In the genomic region with DNA sequence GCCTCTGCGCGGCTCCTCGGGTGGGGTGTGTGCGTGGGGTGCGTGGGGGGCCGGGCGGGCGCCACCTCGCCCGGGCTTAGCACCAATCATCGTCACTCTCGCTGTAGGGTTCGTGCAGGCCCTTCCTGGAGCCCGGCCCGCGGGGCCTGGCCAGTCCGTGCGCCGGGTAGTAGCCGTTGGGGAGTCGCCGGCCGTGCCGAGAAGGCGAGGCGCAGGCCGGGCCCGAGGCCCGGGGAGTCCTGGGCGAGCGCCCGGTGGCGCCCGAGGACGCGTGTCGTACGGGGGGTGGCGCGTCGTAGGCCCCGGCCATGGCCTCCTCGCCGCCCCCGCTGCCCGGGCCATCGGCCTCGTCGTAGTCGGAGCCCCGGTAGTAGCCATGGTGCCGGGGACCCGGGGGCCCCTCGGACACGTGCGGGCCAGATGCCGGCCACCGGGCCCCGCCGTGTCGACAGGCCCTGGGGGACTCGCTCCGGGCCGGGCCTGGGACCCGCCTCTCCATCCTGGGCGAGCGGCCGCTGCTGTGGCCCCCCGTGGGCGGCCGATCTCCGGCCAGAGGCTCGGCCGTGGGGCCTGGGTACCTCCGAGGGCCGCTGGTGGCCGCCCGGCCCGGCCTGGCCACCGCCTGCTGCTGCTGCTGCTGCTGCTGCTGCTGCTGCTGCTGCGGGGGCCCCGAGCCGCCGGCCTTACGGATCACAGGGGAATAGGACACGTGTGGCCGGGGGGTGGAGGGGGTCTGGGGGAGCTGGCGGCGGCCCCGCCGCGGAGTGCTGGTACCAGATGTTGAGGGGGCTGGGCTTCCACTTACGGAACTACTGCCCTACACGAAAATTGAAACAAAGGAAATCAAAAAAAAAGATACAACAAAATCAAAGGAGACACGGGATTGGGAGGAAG, we compare ENCODE assay signal across 8 cellular contexts. TPM values are rescaled to one million over a fixed set of nuclear protein-coding genes. Genes with fewer than 3 reads are reported as not detected.
DNase-seq lines count a peak whose midpoint lies in the region; ATAC-seq and TF ChIP-seq lines count a peak whose summit lies in the region.

No MANE protein-coding gene starts in this region.

- ATAC-seq in activated CD8-positive, alpha-beta T cell treated with anti-CD3 and anti-CD28 coated beads, Interleukin-2, amount 10 ng/mL, durations not matched to agents 7 days and 5 days = peak; percentile 13
- ATAC-seq in stimulated activated naive CD8-positive, alpha-beta T cell treated with anti-CD3 and anti-CD28 coated beads, Interleukin-15, amount 100 ng/mL, for 72 hours = peak; percentile 46
- ATAC-seq in GM19395 (IDR thresholded peaks at IDR 0.05; ENCODE audit: unreplicated experiment) = no peak

- DNase-seq in H7 (peak; percentile 79), left ventricle myocardium inferior (peak; percentile 47), endothelial cell (ENCODE audit: low spot score) (no peak), NCI-H146 (lab: John Stamatoyannopoulos, UW) (no peak), RPMI8226 (no peak)
- peak; percentile 35 for DNase-seq in activated CD8-positive, alpha-beta T cell treated with anti-CD3 and anti-CD28 coated beads, Interleukin-2, amount 10 ng/mL, durations not matched to agents 7 days and 5 days
- DNase-seq in stimulated activated naive CD8-positive, alpha-beta T cell treated with anti-CD3 and anti-CD28 coated beads, Interleukin-15, amount 100 ng/mL, for 72 hours = no peak

- POLR2A ChIA-PET in activated CD8-positive, alpha-beta T cell treated with anti-CD3 and anti-CD28 coated beads, Interleukin-2, amount 10 ng/mL, durations not matched to agents 7 days and 5 days (lab: Charles Lee) = interaction anchor here (0.7 to 1.0 kb wide), 2 partner anchors 55 to 90 kb away, joined by 3 read pairs; partner anchors contain the start of gene NACC1

- peak overlapping the region; percentile 85 for H3K4me3 Mint-ChIP-seq in activated CD8-positive, alpha-beta T cell treated with anti-CD3 and anti-CD28 coated beads, Interleukin-2, amount 10 ng/mL, durations not matched to agents 7 days and 5 days
- H3K4me3 Mint-ChIP-seq in stimulated activated naive CD8-positive, alpha-beta T cell treated with anti-CD3 and anti-CD28 coated beads, Interleukin-15, amount 100 ng/mL, for 72 hours = peak overlapping the region; percentile 80 to 87
- H3K4me3 Mint-ChIP-seq in endothelial cell (ENCODE audit: unreplicated experiment) = no peak overlapping the region

- peak overlapping the region; percentile 97 for H3K27ac Mint-ChIP-seq in activated CD8-positive, alpha-beta T cell treated with anti-CD3 and anti-CD28 coated beads, Interleukin-2, amount 10 ng/mL, durations not matched to agents 7 days and 5 days
- H3K27ac Mint-ChIP-seq in stimulated activated naive CD8-positive, alpha-beta T cell treated with anti-CD3 and anti-CD28 coated beads, Interleukin-15, amount 100 ng/mL, for 72 hours = peak overlapping the region; percentile 98
- no peak overlapping the region for H3K27ac Mint-ChIP-seq in endothelial cell (ENCODE audit: unreplicated experiment)

- intact Hi-C loops in left ventricle myocardium inferior (cut with micrococcal nuclease) = no loop called here

- CTCF ChIA-PET in activated CD8-positive, alpha-beta T cell treated with anti-CD3 and anti-CD28 coated beads, Interleukin-2, amount 10 ng/mL, durations not matched to agents 7 days and 5 days (lab: Charles Lee) = interaction anchor here (0.6 kb wide), 1 partner anchor 13 kb away, joined by 3 read pairs; no protein-coding TSS in a partner anchor

- H3K27me3 ChIP-seq in H7 (ENCODE audit: control insufficient read depth, insufficient read depth, low read length) = no peaks in the 10 kb centered on the region
- no peaks in the 10 kb centered on the region for H3K27me3 ChIP-seq in left ventricle myocardium inferior (ENCODE audit: low read depth)

- no peaks in the 10 kb centered on the region for H3K9me3 ChIP-seq in left ventricle myocardium inferior (replicated peaks)

- TF ChIP-seq CTCF in left ventricle myocardium inferior (IDR thresholded peaks at IDR 0.05; ENCODE audit: borderline replicate concordance) (no peak), endothelial cell (IDR thresholded peaks at IDR 0.05; ENCODE audit: unreplicated experiment) (no peak)

- no peaks in the 10 kb centered on the region for H3K36me3 ChIP-seq in H7 (replicated peaks; ENCODE audit: control insufficient read depth, insufficient read depth, low read length)
- H3K36me3 ChIP-seq in left ventricle myocardium inferior = no peaks in the 10 kb centered on the region

- H3K4me3 ChIP-seq in H7 (ENCODE audit: insufficient read depth, low read depth, low read length) (no peak overlapping the region), left ventricle myocardium inferior (peak overlapping the region; percentile 66)

- H3K27me3 Mint-ChIP-seq in activated CD8-positive, alpha-beta T cell treated with anti-CD3 and anti-CD28 coated beads, Interleukin-2, amount 10 ng/mL, durations not matched to agents 7 days and 5 days (ENCODE audit: low read depth) = no peaks in the 10 kb centered on the region
- H3K27me3 Mint-ChIP-seq in stimulated activated naive CD8-positive, alpha-beta T cell treated with anti-CD3 and anti-CD28 coated beads, Interleukin-15, amount 100 ng/mL, for 72 hours = no peaks in the 10 kb centered on the region
- H3K27me3 Mint-ChIP-seq in endothelial cell (ENCODE audit: unreplicated experiment) = no peaks in the 10 kb centered on the region

- H3K4me1 ChIP-seq in left ventricle myocardium inferior = peaks cover 4% of the 10 kb centered on the region

- H3K4me1 Mint-ChIP-seq in activated CD8-positive, alpha-beta T cell treated with anti-CD3 and anti-CD28 coated beads, Interleukin-2, amount 10 ng/mL, durations not matched to agents 7 days and 5 days (ENCODE audit: low read depth) = peaks cover 15% of the 10 kb centered on the region
- H3K4me1 Mint-ChIP-seq in stimulated activated naive CD8-positive, alpha-beta T cell treated with anti-CD3 and anti-CD28 coated beads, Interleukin-15, amount 100 ng/mL, for 72 hours = peaks cover 42% of the 10 kb centered on the region
- H3K4me1 Mint-ChIP-seq in endothelial cell (ENCODE audit: unreplicated experiment) = no peaks in the 10 kb centered on the region

- no peaks in the 10 kb centered on the region for H3K36me3 Mint-ChIP-seq in activated CD8-positive, alpha-beta T cell treated with anti-CD3 and anti-CD28 coated beads, Interleukin-2, amount 10 ng/mL, durations not matched to agents 7 days and 5 days (ENCODE audit: low read depth)
- H3K36me3 Mint-ChIP-seq in endothelial cell (ENCODE audit: low read depth, unreplicated experiment) = no peaks in the 10 kb centered on the region

- H3K27ac ChIP-seq in left ventricle myocardium inferior (replicated peaks) = peak overlapping the region; percentile 83

- H3K9me3 Mint-ChIP-seq in activated CD8-positive, alpha-beta T cell treated with anti-CD3 and anti-CD28 coated beads, Interleukin-2, amount 10 ng/mL, durations not matched to agents 7 days and 5 days (ENCODE audit: insufficient read depth) = no peaks in the 10 kb centered on the region
- no peaks in the 10 kb centered on the region for H3K9me3 Mint-ChIP-seq in stimulated activated naive CD8-positive, alpha-beta T cell treated with anti-CD3 and anti-CD28 coated beads, Interleukin-15, amount 100 ng/mL, for 72 hours
- H3K9me3 Mint-ChIP-seq in endothelial cell (ENCODE audit: unreplicated experiment) = no peaks in the 10 kb centered on the region

RNA-seq across cellular contexts. Expression of gene IER2, which starts 57.3 kb away (rescaled TPM):
- 34.5 and 56.4 TPM in 2 replicates for total RNA-seq in H7 (2014; rRNA removed; shearing (Covaris generic))
- total RNA-seq in activated CD8-positive, alpha-beta T cell treated with anti-CD3 and anti-CD28 coated beads, Interleukin-2, amount 10 ng/mL, durations not matched to agents 7 days and 5 days = 100 to 1,000 TPM; 203 to 210 TPM
- total RNA-seq in left ventricle myocardium inferior = 17.3 TPM
- 115 TPM for total RNA-seq in endothelial cell (ENCODE audit: unreplicated experiment)

RNA-seq across cellular contexts. Expression of gene STX10, which starts 57.3 kb away (rescaled TPM):
- 60.1 and 60.7 TPM in 2 replicates for total RNA-seq in H7 (2014; rRNA removed; shearing (Covaris generic))
- total RNA-seq in activated CD8-positive, alpha-beta T cell treated with anti-CD3 and anti-CD28 coated beads, Interleukin-2, amount 10 ng/mL, durations not matched to agents 7 days and 5 days = 10 to 100 TPM; 68.4 to 69.2 TPM
- total RNA-seq in left ventricle myocardium inferior (39.2 TPM), endothelial cell (ENCODE audit: unreplicated experiment) (31.8 TPM)

Comparison
In these comparisons a context has a peak if more than half of its experiments do, and no peak if none do; other contexts are left out.
1. DNase-seq: peak in H7 (single experiment), activated CD8-positive, alpha-beta T cell treated with anti-CD3 and anti-CD28 coated beads, Interleukin-2, amount 10 ng/mL, durations not matched to agents 7 days and 5 days (single experiment) and left ventricle myocardium inferior (single experiment); none in stimulated activated naive CD8-positive, alpha-beta T cell treated with anti-CD3 and anti-CD28 coated beads, Interleukin-15, amount 100 ng/mL, for 72 hours (0 of 2), endothelial cell (single experiment), NCI-H146 (single experiment) and RPMI8226 (single experiment).